ENCODE assay signal across 17 cellular contexts in genomic region chr21:42161401-42161956, GRCh38. TPM values are rescaled to one million over a fixed set of nuclear protein-coding genes. Genes with fewer than 3 reads are reported as not detected.
DNase-seq lines count a peak whose midpoint lies in the region; ATAC-seq and TF ChIP-seq lines count a peak whose summit lies in the region.
"Had no signal": no experiment of that assay in that cellular context is flagged by ENCODE, and none has a peak within 500 bp of the region (broad histone marks: within the 10 kb centered on the region; RNA-seq: fewer than 3 reads in every experiment).

No MANE protein-coding gene starts in this region.

- H3K79me1 ChIP-seq in mesendoderm (ENCODE audit: low read length), result no peaks in the 10 kb centered on the region

- TF ChIP-seq CTCF in thyroid gland (IDR thresholded peaks at IDR 0.05), result no peak

- H3K4me3 Mint-ChIP-seq in activated naive CD4-positive, alpha-beta T cell treated with anti-CD3 and anti-CD28 coated beads, Interleukin-2, amount 50 U/mL, for 24 hours, result no peak overlapping the region
- H3K4me3 Mint-ChIP-seq in activated CD8-positive, alpha-beta T cell treated with anti-CD3 and anti-CD28 coated beads, Interleukin-2, amount 10 ng/mL, durations not matched to agents 7 days and 5 days, result no peak overlapping the region
- H3K4me3 Mint-ChIP-seq: effector memory CD8-positive, alpha-beta T cell had no signal

- H3K9me3 ChIP-seq in thyroid gland, result no peaks in the 10 kb centered on the region
- H3K9me3 ChIP-seq: tibial nerve had no signal

- H3K23ac ChIP-seq in mesendoderm (ENCODE audit: low read length), result no peak overlapping the region

- no peaks in the 10 kb centered on the region for H3K4me1 ChIP-seq in mesendoderm (ENCODE audit: control insufficient read depth, low read depth, low read length)
- no peaks in the 10 kb centered on the region for H3K4me1 ChIP-seq in thyroid gland

- H3K27me3 ChIP-seq in mesendoderm (ENCODE audit: insufficient read depth, low read length, poor library complexity) (no peaks in the 10 kb centered on the region), thyroid gland (no peaks in the 10 kb centered on the region)
- H3K27me3 ChIP-seq: tibial nerve had no signal

- H3K4ac ChIP-seq in mesendoderm (ENCODE audit: low read depth, low read length), result no peak overlapping the region

- peak overlapping the region; percentile 36 for H3K27ac Mint-ChIP-seq in activated naive CD4-positive, alpha-beta T cell treated with anti-CD3 and anti-CD28 coated beads, Interleukin-2, amount 50 U/mL, for 24 hours
- peak overlapping the region; percentile 65 for H3K27ac Mint-ChIP-seq in activated CD8-positive, alpha-beta T cell treated with anti-CD3 and anti-CD28 coated beads, Interleukin-2, amount 10 ng/mL, durations not matched to agents 7 days and 5 days

- H3K56ac ChIP-seq in mesendoderm (ENCODE audit: low read length), result peak overlapping the region; percentile 65

- intact Hi-C loops in thyroid gland (cut with DNase I), result loop anchor here (5.0 kb wide), 1 partner anchor 51 kb away; no protein-coding TSS in a partner anchor

- H2BK5ac ChIP-seq in mesendoderm (ENCODE audit: low read length), result no peak overlapping the region

- H4K8ac ChIP-seq in mesendoderm (ENCODE audit: low read depth, low read length), result no peak overlapping the region

- no peak overlapping the region for H4K5ac ChIP-seq in mesendoderm (ENCODE audit: low read length)

- H3K36me3 ChIP-seq in mesendoderm (ENCODE audit: control insufficient read depth, insufficient read depth, low read length) (no peaks in the 10 kb centered on the region), thyroid gland (no peaks in the 10 kb centered on the region)
- H3K36me3 ChIP-seq: tibial nerve had no signal

- DNase-seq in activated naive CD4-positive, alpha-beta T cell treated with anti-CD3 and anti-CD28 coated beads, Interleukin-2, amount 50 U/mL, for 16 hours, result no peak
- peak; percentile 32 for DNase-seq in activated CD8-positive, alpha-beta T cell treated with anti-CD3 and anti-CD28 coated beads, Interleukin-2, amount 10 ng/mL, durations not matched to agents 7 days and 5 days
- no peak for DNase-seq in mesendoderm
- DNase-seq in ureter (ENCODE audit: low spot score), result peak; percentile 31
- DNase-seq in thyroid gland, result no peak
- DNase-seq in NCI-H1048 (lab: John Stamatoyannopoulos, UW), result no peak
- DNase-seq: activated T-cell treated with anti-CD3 and anti-CD28 coated beads for 4 hours; effector memory CD8-positive, alpha-beta T cell; foreskin fibroblast; midbrain; NCI-H2107; Right ventricle myocardium superior had no signal

- H2AK5ac ChIP-seq in mesendoderm (ENCODE audit: low read length), result no peak overlapping the region

- H2BK15ac ChIP-seq in mesendoderm (replicated peaks; ENCODE audit: low read depth), result no peak overlapping the region

- no peaks in the 10 kb centered on the region for H3K36me3 Mint-ChIP-seq in activated naive CD4-positive, alpha-beta T cell treated with anti-CD3 and anti-CD28 coated beads, Interleukin-2, amount 50 U/mL, for 24 hours
- no peaks in the 10 kb centered on the region for H3K36me3 Mint-ChIP-seq in activated CD8-positive, alpha-beta T cell treated with anti-CD3 and anti-CD28 coated beads, Interleukin-2, amount 10 ng/mL, durations not matched to agents 7 days and 5 days (ENCODE audit: low read depth)

- no peaks in the 10 kb centered on the region for H3K79me2 ChIP-seq in mesendoderm (ENCODE audit: control insufficient read depth, insufficient read depth, low read length)

- peak; percentile 25 for ATAC-seq in activated CD8-positive, alpha-beta T cell treated with anti-CD3 and anti-CD28 coated beads, Interleukin-2, amount 10 ng/mL, durations not matched to agents 7 days and 5 days
- no peak for ATAC-seq in HG02571 (IDR thresholded peaks at IDR 0.05; ENCODE audit: unreplicated experiment)
- ATAC-seq: effector memory CD8-positive, alpha-beta T cell; HCT116 had no signal

- H3K18ac ChIP-seq in mesendoderm (ENCODE audit: low read length), result no peak overlapping the region

- H3K4me2 ChIP-seq in mesendoderm (ENCODE audit: low read length), result no peak overlapping the region

- no peak for TF ChIP-seq POLR2A in thyroid gland (IDR thresholded peaks at IDR 0.05)

- CTCF ChIA-PET in activated CD8-positive, alpha-beta T cell treated with anti-CD3 and anti-CD28 coated beads, Interleukin-2, amount 10 ng/mL, durations not matched to agents 7 days and 5 days (lab: Charles Lee), result no interaction called here

- H3K9ac ChIP-seq in mesendoderm (ENCODE audit: low read length), result no peak overlapping the region

- WGBS in mesendoderm (ENCODE audit: extremely low coverage, insufficient coverage, low lambda C conversion rate), result no CpG with 5 or more reads among the region's 7 CpGs
- 60 to 69% methylated on average over 7 of the region's 7 CpGs for WGBS in thyroid gland, 2 donors

- no peaks in the 10 kb centered on the region for H3K27me3 Mint-ChIP-seq in activated naive CD4-positive, alpha-beta T cell treated with anti-CD3 and anti-CD28 coated beads, Interleukin-2, amount 50 U/mL, for 24 hours
- H3K27me3 Mint-ChIP-seq in activated CD8-positive, alpha-beta T cell treated with anti-CD3 and anti-CD28 coated beads, Interleukin-2, amount 10 ng/mL, durations not matched to agents 7 days and 5 days (ENCODE audit: low read depth), result no peaks in the 10 kb centered on the region

- H3K9me3 Mint-ChIP-seq in activated naive CD4-positive, alpha-beta T cell treated with anti-CD3 and anti-CD28 coated beads, Interleukin-2, amount 50 U/mL, for 24 hours, result no peaks in the 10 kb centered on the region
- no peaks in the 10 kb centered on the region for H3K9me3 Mint-ChIP-seq in activated CD8-positive, alpha-beta T cell treated with anti-CD3 and anti-CD28 coated beads, Interleukin-2, amount 10 ng/mL, durations not matched to agents 7 days and 5 days (ENCODE audit: insufficient read depth)
- H3K9me3 Mint-ChIP-seq: effector memory CD8-positive, alpha-beta T cell had no signal

- H2BK120ac ChIP-seq in mesendoderm (ENCODE audit: low read depth, low read length), result no peak overlapping the region

- POLR2A ChIA-PET in activated CD8-positive, alpha-beta T cell treated with anti-CD3 and anti-CD28 coated beads, Interleukin-2, amount 10 ng/mL, durations not matched to agents 7 days and 5 days (lab: Charles Lee), result no interaction called here

- H3K27ac ChIP-seq in mesendoderm (ENCODE audit: low read depth, low read length), result no peak overlapping the region
- no peak overlapping the region for H3K27ac ChIP-seq in thyroid gland
- H3K27ac ChIP-seq: HL-60, tibial nerve had no signal

- H3K4me1 Mint-ChIP-seq in activated naive CD4-positive, alpha-beta T cell treated with anti-CD3 and anti-CD28 coated beads, Interleukin-2, amount 50 U/mL, for 24 hours, result peaks cover 43% of the 10 kb centered on the region
- peaks cover 40% of the 10 kb centered on the region for H3K4me1 Mint-ChIP-seq in activated CD8-positive, alpha-beta T cell treated with anti-CD3 and anti-CD28 coated beads, Interleukin-2, amount 10 ng/mL, durations not matched to agents 7 days and 5 days (ENCODE audit: low read depth)

- H3K4me3 ChIP-seq in mesendoderm (ENCODE audit: low read length) (no peak overlapping the region), thyroid gland (replicated peaks in 1 of 3) (no peak overlapping the region)
- H3K4me3 ChIP-seq: tibial nerve had no signal

RNA-seq across cellular contexts. Expression of gene ABCG1, which starts 57.5 kb away (rescaled TPM):
- 1 to 10 TPM; 6.7 to 8.0 TPM for total RNA-seq in activated CD8-positive, alpha-beta T cell treated with anti-CD3 and anti-CD28 coated beads, Interleukin-2, amount 10 ng/mL, durations not matched to agents 7 days and 5 days
- 0.21 TPM for polyA plus RNA-seq in mesendoderm (2013, experiment 1 of 2)
- polyA plus RNA-seq in mesendoderm (2013, experiment 2 of 2), result 0.27 TPM
- 20.1 TPM for total RNA-seq in ureter
- total RNA-seq in thyroid gland, result 10 to 100 TPM; 13.8 to 34.1 (median 18.9) TPM

Comparison
In these comparisons a context has a peak if more than half of its experiments do, and no peak if none do; other contexts are left out.
1. DNase-seq: peak in activated CD8-positive, alpha-beta T cell treated with anti-CD3 and anti-CD28 coated beads, Interleukin-2, amount 10 ng/mL, durations not matched to agents 7 days and 5 days (single experiment) and ureter (single experiment); none in activated naive CD4-positive, alpha-beta T cell treated with anti-CD3 and anti-CD28 coated beads, Interleukin-2, amount 50 U/mL, for 16 hours (single experiment), mesendoderm (single experiment), thyroid gland (0 of 2) and NCI-H1048 (single experiment).